12 cellular contexts compared by ENCODE assay signal in the genomic region with DNA sequence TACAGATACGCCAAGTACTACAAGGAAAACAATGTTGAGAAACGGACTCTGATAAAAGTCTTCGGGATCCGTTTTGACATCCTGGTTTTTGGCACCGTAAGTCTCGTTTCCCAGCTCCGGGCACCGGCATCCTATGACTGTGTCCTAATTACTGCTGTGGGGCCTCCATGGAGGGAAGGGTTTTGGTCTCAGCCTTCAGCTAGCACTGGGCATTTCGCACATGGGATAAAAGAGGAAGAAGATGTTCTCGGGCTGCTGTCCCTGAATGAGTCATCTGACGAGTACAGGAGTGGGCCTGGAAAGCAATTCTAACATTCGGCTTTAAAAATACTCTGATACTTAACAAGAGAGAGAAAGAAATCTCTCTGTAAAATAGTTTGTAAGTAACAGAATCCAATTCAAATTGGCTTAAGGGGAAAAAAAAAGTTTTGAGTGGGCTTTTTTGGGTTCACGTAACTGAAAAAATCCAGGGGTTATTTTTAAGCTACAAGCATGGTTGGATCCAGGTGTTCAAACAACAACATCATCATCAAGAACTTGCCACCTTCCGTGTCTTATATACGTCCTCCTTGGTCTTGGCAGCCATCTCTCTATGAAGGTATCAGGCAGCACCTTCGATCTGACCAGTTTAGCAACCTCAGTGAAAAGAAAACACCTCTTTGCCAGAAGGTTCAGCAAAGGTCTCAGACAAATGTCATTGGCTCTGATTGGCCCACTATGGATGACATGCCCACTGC. TPM values are rescaled to one million over a fixed set of nuclear protein-coding genes. Genes with fewer than 3 reads are reported as not detected.
DNase-seq lines count a peak whose midpoint lies in the region; ATAC-seq and TF ChIP-seq lines count a peak whose summit lies in the region.
"Had no signal": no experiment of that assay in that cellular context is flagged by ENCODE, and none has a peak within 500 bp of the region (broad histone marks: within the 10 kb centered on the region; RNA-seq: fewer than 3 reads in every experiment).

No MANE protein-coding gene starts in this region.

- H3K4me3 ChIP-seq in right cardiac atrium (ENCODE audit: low read length) = no peak overlapping the region

- DNase-seq in GM20000 (ENCODE audit: low spot score) (peak; percentile 36), T-helper 17 cell (no peak), right cardiac atrium (peak in 1 of 3 donors; percentile 53)
- DNase-seq in activated CD4-positive, alpha-beta T cell treated with anti-CD3 and anti-CD28 coated beads for 48 hours = no peak
- no peak for DNase-seq in activated CD4-positive, alpha-beta T cell treated with anti-CD3 and anti-CD28 coated beads, Interleukin-2, amount 50 U/mL, for 4 hours
- DNase-seq: DMS 273 treated with DMSO at 0.1 percent for 48 hours, Karpas-422, NCI-H510A had no signal

- H3K4me1 ChIP-seq in right cardiac atrium (ENCODE audit: control insufficient read depth, insufficient read depth, low read length) = no peaks in the 10 kb centered on the region
- H3K4me1 ChIP-seq: parathyroid adenoma had no signal

- no peaks in the 10 kb centered on the region for H3K36me3 Mint-ChIP-seq in T-helper 17 cell (ENCODE audit: low read depth)
- H3K36me3 Mint-ChIP-seq in stimulated activated memory B cell treated with anti-CD40 and anti-IgM and Interleukin-4, amounts not matched to agents 10 μg/mL and 1 μg/mL and 100 μg/mL, for 72 hours = no peaks in the 10 kb centered on the region

- no peak overlapping the region for H3K4me3 Mint-ChIP-seq in T-helper 17 cell
- H3K4me3 Mint-ChIP-seq in stimulated activated memory B cell treated with anti-CD40 and anti-IgM and Interleukin-4, amounts not matched to agents 10 μg/mL and 1 μg/mL and 100 μg/mL, for 72 hours = no peak overlapping the region

- H3K9me3 Mint-ChIP-seq in stimulated activated memory B cell treated with anti-CD40 and anti-IgM and Interleukin-4, amounts not matched to agents 10 μg/mL and 1 μg/mL and 100 μg/mL, for 72 hours = no peaks in the 10 kb centered on the region

- H3K27me3 ChIP-seq in right cardiac atrium (ENCODE audit: control insufficient read depth, insufficient read depth) = no peaks in the 10 kb centered on the region

- TF ChIP-seq CTCF in GM20000 (IDR thresholded peaks at IDR 0.05; ENCODE audit: extremely low read depth, missing control alignments) = no peak

- H3K27ac Mint-ChIP-seq in T-helper 17 cell = peak overlapping the region; percentile 29
- H3K27ac Mint-ChIP-seq in stimulated activated memory B cell treated with anti-CD40 and anti-IgM and Interleukin-4, amounts not matched to agents 10 μg/mL and 1 μg/mL and 100 μg/mL, for 72 hours = peak overlapping the region; percentile 77

- 59% methylated on average over 16 of the region's 16 CpGs for WGBS in right cardiac atrium

- intact Hi-C loops in right cardiac atrium (cut with DNase I) = no loop called here

- no peaks in the 10 kb centered on the region for H3K27me3 Mint-ChIP-seq in T-helper 17 cell
- no peaks in the 10 kb centered on the region for H3K27me3 Mint-ChIP-seq in stimulated activated memory B cell treated with anti-CD40 and anti-IgM and Interleukin-4, amounts not matched to agents 10 μg/mL and 1 μg/mL and 100 μg/mL, for 72 hours

- no peak for ATAC-seq in T-helper 17 cell
- peak; percentile 75 to 79 for ATAC-seq in right cardiac atrium
- ATAC-seq in stimulated activated memory B cell treated with anti-CD40 and anti-IgM and Interleukin-4, amounts not matched to agents 10 μg/mL and 1 μg/mL and 100 μg/mL, for 72 hours = peak; percentile 72
- no peak for ATAC-seq in HG03378 (IDR thresholded peaks at IDR 0.05; ENCODE audit: unreplicated experiment)
- ATAC-seq in HG03432 (IDR thresholded peaks at IDR 0.05; ENCODE audit: unreplicated experiment) = no peak

- H3K9me3 ChIP-seq in T-helper 17 cell (ENCODE audit: control insufficient read depth, low read length, poor library complexity, severe bottlenecking) (no peaks in the 10 kb centered on the region), right cardiac atrium (ENCODE audit: control insufficient read depth, low read length) (no peaks in the 10 kb centered on the region)

- H3K27ac ChIP-seq in right cardiac atrium (ENCODE audit: low read length) = no peak overlapping the region
- H3K27ac ChIP-seq: parathyroid adenoma had no signal

- H3K4me1 Mint-ChIP-seq in T-helper 17 cell = no peaks in the 10 kb centered on the region
- peaks cover 14% of the 10 kb centered on the region for H3K4me1 Mint-ChIP-seq in stimulated activated memory B cell treated with anti-CD40 and anti-IgM and Interleukin-4, amounts not matched to agents 10 μg/mL and 1 μg/mL and 100 μg/mL, for 72 hours

RNA-seq across cellular contexts. Expression of gene P2RX4, which starts 34.4 kb away (rescaled TPM):
- total RNA-seq in T-helper 17 cell (10 to 100 TPM; 42.8 to 53.5 TPM), right cardiac atrium (10 to 100 TPM in 1 of 4 donors, 1 to 10 TPM in 3; 6.1 to 10.6 (median 9.0) TPM)
- polyA plus RNA-seq in right cardiac atrium = 6.9 TPM

RNA-seq across cellular contexts. Expression of gene P2RX7, which starts 42.9 kb away (rescaled TPM):
- total RNA-seq in T-helper 17 cell (10 to 100 TPM in 1 of 2 donors, 1 to 10 TPM in 1; 6.3 to 10.4 TPM), right cardiac atrium (1 to 10 TPM; 1.1 to 4.0 (median 2.7) TPM)
- 1.1 TPM for polyA plus RNA-seq in right cardiac atrium

Comparison
In these comparisons a context has a peak if more than half of its experiments do, and no peak if none do; other contexts are left out.
1. ATAC-seq: peak in right cardiac atrium (2 of 2) and stimulated activated memory B cell treated with anti-CD40 and anti-IgM and Interleukin-4, amounts not matched to agents 10 μg/mL and 1 μg/mL and 100 μg/mL, for 72 hours (single experiment); none in T-helper 17 cell (single experiment), HG03378 (single experiment) and HG03432 (single experiment).